1 cellular context compared by ENCODE assay signal in genomic region chr4:182973421-182974340, GRCh38.
TF ChIP-seq lines count a peak whose summit lies in the region.

No MANE protein-coding gene starts in this region.

TF ChIP-seq in HepG2, 621 proteins besides CTCF, POLR2A, EP300 and RAD21 (continued from another document):
- no peak for TF ChIP-seq ARID3A (IDR thresholded peaks at IDR 0.05; ENCODE audit: low read depth, low read length)
- TF ChIP-seq ZNF510 (CRISPR knock-in tag; IDR thresholded peaks at IDR 0.05; ENCODE audit: low read depth): no peak
- no peak for TF ChIP-seq MLXIP (CRISPR knock-in tag; IDR thresholded peaks at IDR 0.05; ENCODE audit: borderline replicate concordance)
- TF ChIP-seq FOXA1 (IDR thresholded peaks at IDR 0.05): 0 out of 2 replicates have a peak, but pooled peaks have one; percentile 6
- TF ChIP-seq FOXA1 (CRISPR knock-in tag; IDR thresholded peaks at IDR 0.05): no peak
- TF ChIP-seq NFATC3 (CRISPR knock-in tag; IDR thresholded peaks at IDR 0.05): no peak
- TF ChIP-seq NCOA2 (CRISPR knock-in tag; IDR thresholded peaks at IDR 0.05): no peak
- no peak for TF ChIP-seq ZNF577 (CRISPR knock-in tag; IDR thresholded peaks at IDR 0.05; ENCODE audit: borderline replicate concordance, low read depth)
- no peak for TF ChIP-seq CREB3 (CRISPR knock-in tag; IDR thresholded peaks at IDR 0.05)
- TF ChIP-seq ZNF318 (CRISPR knock-in tag; IDR thresholded peaks at IDR 0.05): no peak
- peak; percentile 78 for TF ChIP-seq MAFF (IDR thresholded peaks at IDR 0.05; ENCODE audit: low read depth, low read length)
